In the genomic region with DNA sequence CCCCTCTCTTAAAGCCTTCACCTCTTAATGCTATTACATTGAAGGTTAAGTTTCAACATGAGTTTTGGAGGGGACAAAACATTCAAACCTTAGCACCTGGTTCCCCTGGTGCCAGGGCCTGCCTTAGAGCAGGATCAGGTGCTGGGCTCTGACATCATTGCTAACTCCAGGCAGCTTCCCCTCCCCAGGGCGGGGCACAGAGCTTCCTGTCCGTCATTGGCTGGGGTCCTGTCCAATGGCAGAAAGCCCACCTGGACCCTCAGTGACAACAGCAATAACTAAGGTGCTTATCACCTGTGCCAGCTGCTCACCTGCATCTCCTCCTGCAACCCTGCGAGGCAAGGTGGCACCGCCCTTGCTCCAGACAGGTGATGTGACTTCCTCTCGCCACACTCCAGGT, we compare ENCODE assay signal across 14 cellular contexts.
"Had no signal": no experiment of that assay in that cellular context is flagged by ENCODE, and none has a peak within 500 bp of the region (broad histone marks: within the 10 kb centered on the region; RNA-seq: fewer than 3 reads in every experiment).

No MANE protein-coding gene starts in this region.

- H3K27ac Mint-ChIP-seq: activated CD4-positive, alpha-beta T cell treated with anti-CD3 and anti-CD28 coated beads, Interleukin-2, amount 10 ng/mL, durations not matched to agents 7 days and 5 days; activated naive CD4-positive, alpha-beta T cell treated with anti-CD3 and anti-CD28 coated beads, Interleukin-2, amount 10 ng/mL, durations not matched to agents 7 days and 5 days; activated T-helper 17 cell treated with anti-CD3 and anti-CD28 coated beads, Interleukin-2, amount 50 U/mL, for 72 hours; stimulated activated naive CD8-positive, alpha-beta T cell treated with anti-CD3 and anti-CD28 coated beads, Interleukin-15, amount 100 ng/mL, for 72 hours had no signal

- H3K27me3 Mint-ChIP-seq: activated CD4-positive, alpha-beta T cell treated with anti-CD3 and anti-CD28 coated beads, Interleukin-2, amount 10 ng/mL, durations not matched to agents 7 days and 5 days had no signal

- H3K4me3 Mint-ChIP-seq: activated CD4-positive, alpha-beta T cell treated with anti-CD3 and anti-CD28 coated beads, Interleukin-2, amount 10 ng/mL, durations not matched to agents 7 days and 5 days; activated naive CD4-positive, alpha-beta T cell treated with anti-CD3 and anti-CD28 coated beads, Interleukin-2, amount 10 ng/mL, durations not matched to agents 7 days and 5 days; activated T-helper 17 cell treated with anti-CD3 and anti-CD28 coated beads, Interleukin-2, amount 50 U/mL, for 72 hours; neural crest cell; stimulated activated naive CD8-positive, alpha-beta T cell treated with anti-CD3 and anti-CD28 coated beads, Interleukin-15, amount 100 ng/mL, for 72 hours had no signal

- ATAC-seq: activated T-helper 17 cell treated with anti-CD3 and anti-CD28 coated beads, Interleukin-2, amount 50 U/mL, for 72 hours; gastrocnemius medialis; heart left ventricle; right cardiac atrium; stimulated activated naive CD8-positive, alpha-beta T cell treated with anti-CD3 and anti-CD28 coated beads, Interleukin-15, amount 100 ng/mL, for 72 hours had no signal

- H3K27ac ChIP-seq: gastrocnemius medialis, heart left ventricle, prostate gland, skin epidermis, upper lobe of left lung had no signal

- H3K36me3 Mint-ChIP-seq: activated naive CD4-positive, alpha-beta T cell treated with anti-CD3 and anti-CD28 coated beads, Interleukin-2, amount 10 ng/mL, durations not matched to agents 7 days and 5 days had no signal

- H3K27me3 ChIP-seq: upper lobe of left lung had no signal

- DNase-seq: activated CD4-positive, alpha-beta T cell treated with anti-CD3 and anti-CD28 coated beads, Interleukin-2, amount 10 ng/mL, durations not matched to agents 7 days and 5 days; activated CD4-positive, CD25-positive, alpha-beta regulatory T cell; activated CD8-positive, alpha-beta memory T cell treated with anti-CD3 and anti-CD28 coated beads for 24 hours; activated naive CD4-positive, alpha-beta T cell treated with anti-CD3 and anti-CD28 coated beads, Interleukin-2, amount 10 ng/mL, durations not matched to agents 7 days and 5 days; gastrocnemius medialis; heart left ventricle; islet precursor cell; right cardiac atrium; stimulated activated naive CD8-positive, alpha-beta T cell treated with anti-CD3 and anti-CD28 coated beads, Interleukin-15, amount 100 ng/mL, for 72 hours; upper lobe of left lung had no signal

- H3K4me1 ChIP-seq: gastrocnemius medialis, heart left ventricle, prostate gland, upper lobe of left lung had no signal

- H3K9me3 ChIP-seq: prostate gland had no signal

- H3K9me3 Mint-ChIP-seq: activated CD4-positive, alpha-beta T cell treated with anti-CD3 and anti-CD28 coated beads, Interleukin-2, amount 10 ng/mL, durations not matched to agents 7 days and 5 days; activated naive CD4-positive, alpha-beta T cell treated with anti-CD3 and anti-CD28 coated beads, Interleukin-2, amount 10 ng/mL, durations not matched to agents 7 days and 5 days; activated T-helper 17 cell treated with anti-CD3 and anti-CD28 coated beads, Interleukin-2, amount 50 U/mL, for 72 hours; neural crest cell had no signal

- H3K4me1 Mint-ChIP-seq: activated CD4-positive, alpha-beta T cell treated with anti-CD3 and anti-CD28 coated beads, Interleukin-2, amount 10 ng/mL, durations not matched to agents 7 days and 5 days; activated naive CD4-positive, alpha-beta T cell treated with anti-CD3 and anti-CD28 coated beads, Interleukin-2, amount 10 ng/mL, durations not matched to agents 7 days and 5 days; activated T-helper 17 cell treated with anti-CD3 and anti-CD28 coated beads, Interleukin-2, amount 50 U/mL, for 72 hours; stimulated activated naive CD8-positive, alpha-beta T cell treated with anti-CD3 and anti-CD28 coated beads, Interleukin-15, amount 100 ng/mL, for 72 hours had no signal
